Comparison of ENCODE assay signal across 8 cellular contexts in genomic region chr6:28266962-28267694, GRCh38. TPM values are rescaled to one million over a fixed set of nuclear protein-coding genes. Genes with fewer than 3 reads are reported as not detected.
DNase-seq lines count a peak whose midpoint lies in the region; ATAC-seq and TF ChIP-seq lines count a peak whose summit lies in the region.

Gene ZSCAN26, plus strand, starts transcription at chr6:28267143. Its CDS starts 4,777 bp downstream, at chr6:28271920.

- H3K4me3 Mint-ChIP-seq in stimulated activated naive CD8-positive, alpha-beta T cell treated with anti-CD3 and anti-CD28 coated beads, Interleukin-15, amount 100 ng/mL, for 72 hours = no peak within 1 kb of the TSS

- no peak within 1 kb of the TSS for H3K27ac Mint-ChIP-seq in stimulated activated naive CD8-positive, alpha-beta T cell treated with anti-CD3 and anti-CD28 coated beads, Interleukin-15, amount 100 ng/mL, for 72 hours

- no peaks in the 10 kb centered on the region for H3K9me3 ChIP-seq in Loucy (ENCODE audit: insufficient read depth, low read depth, low read length)
- H3K9me3 ChIP-seq in neural cell (ENCODE audit: low read length) = no peaks in the 10 kb centered on the region

- H3F3A ChIP-seq in Loucy (ENCODE audit: low read depth) (no peaks in the 10 kb centered on the region), neural cell (ENCODE audit: insufficient read depth, low read length, poor library complexity, severe bottlenecking) (no peaks in the 10 kb centered on the region)

- H3K36me3 ChIP-seq in H7 (replicated peaks; ENCODE audit: control insufficient read depth, insufficient read depth, low read length) (peaks cover 1% of the 10 kb centered on the region), Loucy (ENCODE audit: insufficient read depth, low read length) (peaks cover 5% of the 10 kb centered on the region; the same call in 1 of the 2 replicates), neural cell (ENCODE audit: insufficient read depth, low read length) (no peaks in the 10 kb centered on the region)

- H3K4me3 ChIP-seq in H7 (ENCODE audit: insufficient read depth, low read depth, low read length) (peak within 1 kb of the TSS; percentile 69), Loucy (ENCODE audit: low read length, poor library complexity, severe bottlenecking) (peak within 1 kb of the TSS; percentile 80), fibroblast of villous mesenchyme (ENCODE audit: low read depth, low read length) (peak within 1 kb of the TSS; percentile 80), neural cell (ENCODE audit: low read length) (peak within 1 kb of the TSS; percentile 74)

- no peaks in the 10 kb centered on the region for H3K9me2 ChIP-seq in Loucy (replicated peaks; ENCODE audit: low read depth, low read length)
- H3K9me2 ChIP-seq in neural cell (ENCODE audit: insufficient read depth, low read length) = no peaks in the 10 kb centered on the region

- ATAC-seq in stimulated activated naive CD8-positive, alpha-beta T cell treated with anti-CD3 and anti-CD28 coated beads, Interleukin-15, amount 100 ng/mL, for 72 hours = peak; percentile 98

- H4K20me1 ChIP-seq in Loucy (ENCODE audit: insufficient read depth, low read length, poor library complexity, severe bottlenecking) = no peaks in the 10 kb centered on the region
- no peaks in the 10 kb centered on the region for H4K20me1 ChIP-seq in neural cell (ENCODE audit: insufficient read depth)

- CTCF ChIA-PET in RWPE1 (lab: Yijun Ruan, JAX) = interaction anchor here (0.6 kb wide), 1 partner anchor 60 kb away, joined by 3 read pairs; no protein-coding TSS in a partner anchor

- peaks cover 33% of the 10 kb centered on the region for H3K4me1 ChIP-seq in Loucy (ENCODE audit: insufficient read depth, low read length, poor library complexity, severe bottlenecking)

- H3K4me2 ChIP-seq in Loucy (ENCODE audit: low read depth, low read length, poor library complexity, severe bottlenecking) = peak within 1 kb of the TSS; percentile 91
- H3K4me2 ChIP-seq in neural cell (ENCODE audit: low read length) = peak within 1 kb of the TSS; percentile 90

- in situ Hi-C loops in G401 (cut with HindIII; ENCODE audit: low sequenced_read_pairs) = no loop called here

- peak; percentile 28 for TF ChIP-seq EP300 in neural cell (conservative IDR thresholded peaks at IDR 0.05; ENCODE audit: poor library complexity, severe bottlenecking)

- TF ChIP-seq CTCF in Loucy (conservative IDR thresholded peaks at IDR 0.05; ENCODE audit: low read length) (no peak), RWPE1 (conservative IDR thresholded peaks at IDR 0.05; ENCODE audit: low read depth) (no peak), fibroblast of villous mesenchyme (IDR thresholded peaks at IDR 0.05; ENCODE audit: insufficient read depth, low read depth, low read length) (no peak), neural cell (IDR thresholded peaks at IDR 0.05; ENCODE audit: poor library complexity, severe bottlenecking) (peak; percentile 10)

- DNase-seq in G401 (ENCODE audit: low spot score) = peak; percentile 93
- peak; percentile 87 for DNase-seq in H7
- DNase-seq in RWPE1 (ENCODE audit: low spot score) = peak; percentile 79
- DNase-seq in activated gamma-delta T cell (lab: John Stamatoyannopoulos, UW) = peak; percentile 34
- peak; percentile 86 for DNase-seq in fibroblast of villous mesenchyme (ENCODE audit: low read depth)
- DNase-seq in stimulated activated naive CD8-positive, alpha-beta T cell treated with anti-CD3 and anti-CD28 coated beads, Interleukin-15, amount 100 ng/mL, for 72 hours = peak; percentile 90 to 91

- H3K9me3 Mint-ChIP-seq in stimulated activated naive CD8-positive, alpha-beta T cell treated with anti-CD3 and anti-CD28 coated beads, Interleukin-15, amount 100 ng/mL, for 72 hours = no peaks in the 10 kb centered on the region

- H3K9ac ChIP-seq in Loucy (ENCODE audit: low read depth, low read length, poor library complexity, severe bottlenecking) = peak within 1 kb of the TSS; percentile 80
- peak within 1 kb of the TSS; percentile 96 for H3K9ac ChIP-seq in neural cell (ENCODE audit: low read length)

- H3K27me3 ChIP-seq in H7 (ENCODE audit: control insufficient read depth, insufficient read depth, low read length) (no peaks in the 10 kb centered on the region), Loucy (ENCODE audit: insufficient read depth, low read length, poor library complexity, severe bottlenecking) (no peaks in the 10 kb centered on the region), neural cell (ENCODE audit: insufficient read depth, low read depth, low read length) (no peaks in the 10 kb centered on the region)

- peak within 1 kb of the TSS; percentile 80 for H3K27ac ChIP-seq in RWPE1
- peak within 1 kb of the TSS; percentile 92 for H3K27ac ChIP-seq in neural cell (ENCODE audit: low read length)

- no peaks in the 10 kb centered on the region for H3K27me3 Mint-ChIP-seq in stimulated activated naive CD8-positive, alpha-beta T cell treated with anti-CD3 and anti-CD28 coated beads, Interleukin-15, amount 100 ng/mL, for 72 hours

- H2AFZ ChIP-seq in Loucy (ENCODE audit: low read length) (peak within 1 kb of the TSS; percentile 93), neural cell (ENCODE audit: low read depth, low read length) (peak within 1 kb of the TSS; percentile 73)

- peaks cover 23% of the 10 kb centered on the region for H3K79me2 ChIP-seq in Loucy (ENCODE audit: insufficient read depth, low read length)
- peaks cover 40% of the 10 kb centered on the region for H3K79me2 ChIP-seq in neural cell (replicated peaks; ENCODE audit: insufficient read depth, low read length)

- POLR2A ChIA-PET in RWPE1 (lab: Yijun Ruan, JAX; ENCODE audit: low non-redundant PET) = interaction anchor here (0.6 to 2.0 kb wide), 3 partner anchors 14 to 85 kb away, joined by 4 read pairs; partner anchors contain the start of gene ZKSCAN4

- peak; percentile 42 for TF ChIP-seq RAD21 in neural cell (conservative IDR thresholded peaks at IDR 0.05)

- H3K4me1 Mint-ChIP-seq in stimulated activated naive CD8-positive, alpha-beta T cell treated with anti-CD3 and anti-CD28 coated beads, Interleukin-15, amount 100 ng/mL, for 72 hours = peaks cover 19% of the 10 kb centered on the region

TF ChIP-seq in neural cell, 6 proteins besides CTCF, POLR2A, EP300 and RAD21:
- TF ChIP-seq EZH2 (IDR thresholded peaks at IDR 0.05; ENCODE audit: borderline replicate concordance, insufficient read depth, low read length, poor library complexity, severe bottlenecking) = no peak
- peak; percentile 95 for TF ChIP-seq TAF1 (IDR thresholded peaks at IDR 0.05; ENCODE audit: low read depth)
- peak; percentile 64 for TF ChIP-seq MXI1 (conservative IDR thresholded peaks at IDR 0.05; ENCODE audit: poor library complexity, severe bottlenecking)
- TF ChIP-seq SMC3 (conservative IDR thresholded peaks at IDR 0.05; ENCODE audit: poor library complexity) = peak; percentile 62
- TF ChIP-seq POLR2AphosphoS5 (IDR thresholded peaks at IDR 0.05) = peak; percentile 93
- peak; percentile 96 for TF ChIP-seq REST (IDR thresholded peaks at IDR 0.05; ENCODE audit: borderline replicate concordance)
TF ChIP-seq in neural cell: peak in this region for 5.

RNA-seq across cellular contexts. Expression of gene ZSCAN26, which starts in this region (rescaled TPM):
- 11.1 and 14.3 TPM in 2 replicates for total RNA-seq in G401 (2014; rRNA removed; shearing (Covaris generic))
- total RNA-seq in H7 (2014; rRNA removed; shearing (Covaris generic)) = 11.0 and 14.8 TPM in 2 replicates
- total RNA-seq in fibroblast of villous mesenchyme = 8.7 and 21.6 TPM in 2 replicates
- 86.9 and 91.2 TPM in 2 replicates for polyA plus RNA-seq in neural cell
- 74.3 and 96.9 TPM in 2 replicates for polyA minus RNA-seq in neural cell

Comparison
In these comparisons a context has a peak if more than half of its experiments do, and no peak if none do; other contexts are left out.
1. Peak in every context shown above with its lines: DNase-seq, ATAC-seq, H3K4me3 ChIP-seq and H3K27ac ChIP-seq.
2. DNase-seq: peak in every context shown above with its lines; median percentile 93 in G401; 90 in stimulated activated naive CD8-positive, alpha-beta T cell treated with anti-CD3 and anti-CD28 coated beads, Interleukin-15, amount 100 ng/mL, for 72 hours; 87 in H7; 86 in fibroblast of villous mesenchyme; 79 in RWPE1; 34 in activated gamma-delta T cell.